1 cellular context compared by ENCODE assay signal in genomic region chr11:7909585-7910325, GRCh38.
TF ChIP-seq lines count a peak whose summit lies in the region.

No MANE protein-coding gene starts in this region.

TF ChIP-seq in WTC11, 78 proteins besides CTCF, POLR2A, EP300 and RAD21 (continued from another document):
- TF ChIP-seq ATF3 (CRISPR knock-in tag; conservative IDR thresholded peaks at IDR 0.05) (no peak), MYBL2 (CRISPR knock-in tag; IDR thresholded peaks at IDR 0.05) (no peak), ARID4B (CRISPR knock-in tag; IDR thresholded peaks at IDR 0.05; ENCODE audit: borderline replicate concordance) (no peak), JUN (CRISPR knock-in tag; IDR thresholded peaks at IDR 0.05) (no peak), ZMAT4 (CRISPR knock-in tag; IDR thresholded peaks at IDR 0.05) (no peak), ELF4 (CRISPR knock-in tag; IDR thresholded peaks at IDR 0.05; ENCODE audit: low read depth) (no peak), NR2C2 (CRISPR knock-in tag; IDR thresholded peaks at IDR 0.05) (no peak), JAZF1 (CRISPR knock-in tag; IDR thresholded peaks at IDR 0.05) (no peak), SMAD4 (CRISPR knock-in tag; IDR thresholded peaks at IDR 0.05) (no peak), NFYB (CRISPR knock-in tag; conservative IDR thresholded peaks at IDR 0.05; ENCODE audit: low read depth) (no peak), ZNF219 (CRISPR knock-in tag; IDR thresholded peaks at IDR 0.05; ENCODE audit: borderline replicate concordance) (no peak)
